In the genomic region with DNA sequence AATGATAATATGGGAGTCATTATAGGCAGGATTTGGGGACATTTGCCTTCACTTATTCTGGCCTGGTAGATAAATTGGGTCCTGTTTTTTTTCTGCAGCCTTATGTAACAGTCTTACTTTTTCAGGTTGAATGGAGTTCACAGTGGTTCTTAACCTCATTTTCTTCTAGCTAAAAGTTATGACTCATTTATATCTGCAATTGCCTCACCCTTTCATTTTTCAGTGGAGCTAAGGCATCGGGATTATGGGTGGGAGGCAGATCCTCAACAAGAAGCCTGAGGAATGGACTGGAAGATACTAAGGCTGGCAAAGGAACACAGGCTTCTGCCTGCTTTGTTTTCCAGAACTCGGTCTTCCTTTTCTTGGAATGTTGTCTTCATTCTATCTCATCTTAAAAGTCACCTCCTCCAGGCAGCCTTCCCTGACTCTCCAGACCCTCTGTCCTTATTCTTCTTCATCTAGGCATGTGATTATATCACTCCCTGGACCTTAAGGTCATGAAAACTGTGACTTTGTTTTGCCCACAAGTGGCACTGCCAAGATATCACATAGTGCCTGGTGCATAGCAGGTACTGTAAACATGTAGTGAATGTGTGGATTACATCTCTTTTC, we compare ENCODE assay signal across 2 cellular contexts.
TF ChIP-seq lines count a peak whose summit lies in the region.

No MANE protein-coding gene starts in this region.

TF ChIP-seq in IMR-90, 13 proteins besides CTCF, POLR2A, EP300 and RAD21:
- TF ChIP-seq, protein P1, sequence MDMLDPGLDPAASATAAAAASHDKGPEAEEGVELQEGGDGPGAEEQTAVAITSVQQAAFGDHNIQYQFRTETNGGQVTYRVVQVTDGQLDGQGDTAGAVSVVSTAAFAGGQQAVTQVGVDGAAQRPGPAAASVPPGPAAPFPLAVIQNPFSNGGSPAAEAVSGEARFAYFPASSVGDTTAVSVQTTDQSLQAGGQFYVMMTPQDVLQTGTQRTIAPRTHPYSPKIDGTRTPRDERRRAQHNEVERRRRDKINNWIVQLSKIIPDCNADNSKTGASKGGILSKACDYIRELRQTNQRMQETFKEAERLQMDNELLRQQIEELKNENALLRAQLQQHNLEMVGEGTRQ (IDR thresholded peaks at IDR 0.05; ENCODE audit: low read depth, low read length), result no peak
- peak; percentile 69 for TF ChIP-seq CEBPB (IDR thresholded peaks at IDR 0.05; ENCODE audit: low read depth, low read length)
- TF ChIP-seq, protein P2, sequence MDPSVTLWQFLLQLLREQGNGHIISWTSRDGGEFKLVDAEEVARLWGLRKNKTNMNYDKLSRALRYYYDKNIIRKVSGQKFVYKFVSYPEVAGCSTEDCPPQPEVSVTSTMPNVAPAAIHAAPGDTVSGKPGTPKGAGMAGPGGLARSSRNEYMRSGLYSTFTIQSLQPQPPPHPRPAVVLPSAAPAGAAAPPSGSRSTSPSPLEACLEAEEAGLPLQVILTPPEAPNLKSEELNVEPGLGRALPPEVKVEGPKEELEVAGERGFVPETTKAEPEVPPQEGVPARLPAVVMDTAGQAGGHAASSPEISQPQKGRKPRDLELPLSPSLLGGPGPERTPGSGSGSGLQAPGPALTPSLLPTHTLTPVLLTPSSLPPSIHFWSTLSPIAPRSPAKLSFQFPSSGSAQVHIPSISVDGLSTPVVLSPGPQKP (IDR thresholded peaks at IDR 0.05; ENCODE audit: borderline replicate concordance, low read depth, low read length), result no peak
- TF ChIP-seq SMC3 (IDR thresholded peaks at IDR 0.05; ENCODE audit: low read depth, low read length), result no peak
- no peak for TF ChIP-seq NFE2L2 (IDR thresholded peaks at IDR 0.05; ENCODE audit: low read depth, low read length)
- TF ChIP-seq MAZ (IDR thresholded peaks at IDR 0.05; ENCODE audit: borderline replicate concordance, low read depth, low read length), result no peak
- TF ChIP-seq FOS (IDR thresholded peaks at IDR 0.05; ENCODE audit: low read depth, low read length), result 0 out of 2 replicates have a peak, but pooled peaks have one; percentile 20
- no peak for TF ChIP-seq MXI1 (IDR thresholded peaks at IDR 0.05; ENCODE audit: borderline replicate concordance, low read depth, low read length)

TF ChIP-seq in K562, 482 proteins besides CTCF, POLR2A, EP300 and RAD21:
- TF ChIP-seq, protein P3, sequence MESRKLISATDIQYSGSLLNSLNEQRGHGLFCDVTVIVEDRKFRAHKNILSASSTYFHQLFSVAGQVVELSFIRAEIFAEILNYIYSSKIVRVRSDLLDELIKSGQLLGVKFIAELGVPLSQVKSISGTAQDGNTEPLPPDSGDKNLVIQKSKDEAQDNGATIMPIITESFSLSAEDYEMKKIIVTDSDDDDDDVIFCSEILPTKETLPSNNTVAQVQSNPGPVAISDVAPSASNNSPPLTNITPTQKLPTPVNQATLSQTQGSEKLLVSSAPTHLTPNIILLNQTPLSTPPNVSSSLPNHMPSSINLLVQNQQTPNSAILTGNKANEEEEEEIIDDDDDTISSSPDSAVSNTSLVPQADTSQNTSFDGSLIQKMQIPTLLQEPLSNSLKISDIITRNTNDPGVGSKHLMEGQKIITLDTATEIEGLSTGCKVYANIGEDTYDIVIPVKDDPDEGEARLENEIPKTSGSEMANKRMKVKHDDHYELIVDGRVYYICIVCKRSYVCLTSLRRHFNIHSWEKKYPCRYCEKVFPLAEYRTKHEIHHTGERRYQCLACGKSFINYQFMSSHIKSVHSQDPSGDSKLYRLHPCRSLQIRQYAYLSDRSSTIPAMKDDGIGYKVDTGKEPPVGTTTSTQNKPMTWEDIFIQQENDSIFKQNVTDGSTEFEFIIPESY (CRISPR knock-in tag; IDR thresholded peaks at IDR 0.05), result no peak
- TF ChIP-seq NUFIP1 (IDR thresholded peaks at IDR 0.05; ENCODE audit: partially characterized antibody) (no peak), ZNF644 (tag; IDR thresholded peaks at IDR 0.05; ENCODE audit: low read depth) (no peak), TRIM24 (IDR thresholded peaks at IDR 0.05) (no peak), MCM3 (IDR thresholded peaks at IDR 0.05) (no peak), ZFP36 (IDR thresholded peaks at IDR 0.05; ENCODE audit: low read depth, low read length, partially characterized antibody) (peak; percentile 95), YBX1 (IDR thresholded peaks at IDR 0.05) (no peak), FOXA1 (IDR thresholded peaks at IDR 0.05; ENCODE audit: borderline replicate concordance) (no peak), SOX6 (IDR thresholded peaks at IDR 0.05) (no peak), MCM7 (IDR thresholded peaks at IDR 0.05) (no peak), ADNP (tag; IDR thresholded peaks at IDR 0.05) (0 out of 2 replicates have a peak, but pooled peaks have one; percentile 14), EZH2 (IDR thresholded peaks at IDR 0.05; ENCODE audit: borderline replicate concordance, low read depth, low read length) (no peak), GABPA (tag; conservative IDR thresholded peaks at IDR 0.05; ENCODE audit: low read depth) (no peak), SMAD3 (CRISPR knock-in tag; conservative IDR thresholded peaks at IDR 0.05) (no peak), RBM25 (IDR thresholded peaks at IDR 0.05; ENCODE audit: low read depth, low read length, severe bottlenecking) (peak; percentile 87), RFX1 (IDR thresholded peaks at IDR 0.05) (no peak), ZNF311 (CRISPR knock-in tag; IDR thresholded peaks at IDR 0.05) (no peak), GATAD2A (IDR thresholded peaks at IDR 0.05) (no peak), BCOR (IDR thresholded peaks at IDR 0.05) (0 out of 2 replicates have a peak, but pooled peaks have one; percentile 37), JUND (IDR thresholded peaks at IDR 0.05; ENCODE audit: borderline replicate concordance, low read depth, low read length) (peak; percentile 34; the same call in 1 of the 2 replicates), JUND (tag; IDR thresholded peaks at IDR 0.05; ENCODE audit: borderline replicate concordance, low read depth, low read length) (no peak), CEBPG (CRISPR knock-in tag; IDR thresholded peaks at IDR 0.05) (peak; percentile 17; the same call in 1 of the 2 replicates), CEBPG (tag; conservative IDR thresholded peaks at IDR 0.05 in 1 of 2, IDR thresholded peaks at IDR 0.05 in 1 of 2) (peak in 1 of 2 experiments; percentile 46; a peak in 2 of 4 replicates)
- TF ChIP-seq, protein P4, sequence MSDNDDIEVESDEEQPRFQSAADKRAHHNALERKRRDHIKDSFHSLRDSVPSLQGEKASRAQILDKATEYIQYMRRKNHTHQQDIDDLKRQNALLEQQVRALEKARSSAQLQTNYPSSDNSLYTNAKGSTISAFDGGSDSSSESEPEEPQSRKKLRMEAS (CRISPR knock-in tag; IDR thresholded peaks at IDR 0.05), result no peak
- TF ChIP-seq, protein P5, sequence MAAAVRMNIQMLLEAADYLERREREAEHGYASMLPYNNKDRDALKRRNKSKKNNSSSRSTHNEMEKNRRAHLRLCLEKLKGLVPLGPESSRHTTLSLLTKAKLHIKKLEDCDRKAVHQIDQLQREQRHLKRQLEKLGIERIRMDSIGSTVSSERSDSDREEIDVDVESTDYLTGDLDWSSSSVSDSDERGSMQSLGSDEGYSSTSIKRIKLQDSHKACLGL (CRISPR knock-in tag; IDR thresholded peaks at IDR 0.05; ENCODE audit: borderline replicate concordance, poor library complexity, severe bottlenecking), result no peak
- TF ChIP-seq, protein P6, sequence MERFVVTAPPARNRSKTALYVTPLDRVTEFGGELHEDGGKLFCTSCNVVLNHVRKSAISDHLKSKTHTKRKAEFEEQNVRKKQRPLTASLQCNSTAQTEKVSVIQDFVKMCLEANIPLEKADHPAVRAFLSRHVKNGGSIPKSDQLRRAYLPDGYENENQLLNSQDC (CRISPR knock-in tag; IDR thresholded peaks at IDR 0.05), result no peak
- TF ChIP-seq, protein P7, sequence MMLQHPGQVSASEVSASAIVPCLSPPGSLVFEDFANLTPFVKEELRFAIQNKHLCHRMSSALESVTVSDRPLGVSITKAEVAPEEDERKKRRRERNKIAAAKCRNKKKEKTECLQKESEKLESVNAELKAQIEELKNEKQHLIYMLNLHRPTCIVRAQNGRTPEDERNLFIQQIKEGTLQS (IDR thresholded peaks at IDR 0.05), result peak; percentile 77
- TF ChIP-seq, protein P7 (CRISPR knock-in tag; conservative IDR thresholded peaks at IDR 0.05), result no peak
- TF ChIP-seq, protein P8, sequence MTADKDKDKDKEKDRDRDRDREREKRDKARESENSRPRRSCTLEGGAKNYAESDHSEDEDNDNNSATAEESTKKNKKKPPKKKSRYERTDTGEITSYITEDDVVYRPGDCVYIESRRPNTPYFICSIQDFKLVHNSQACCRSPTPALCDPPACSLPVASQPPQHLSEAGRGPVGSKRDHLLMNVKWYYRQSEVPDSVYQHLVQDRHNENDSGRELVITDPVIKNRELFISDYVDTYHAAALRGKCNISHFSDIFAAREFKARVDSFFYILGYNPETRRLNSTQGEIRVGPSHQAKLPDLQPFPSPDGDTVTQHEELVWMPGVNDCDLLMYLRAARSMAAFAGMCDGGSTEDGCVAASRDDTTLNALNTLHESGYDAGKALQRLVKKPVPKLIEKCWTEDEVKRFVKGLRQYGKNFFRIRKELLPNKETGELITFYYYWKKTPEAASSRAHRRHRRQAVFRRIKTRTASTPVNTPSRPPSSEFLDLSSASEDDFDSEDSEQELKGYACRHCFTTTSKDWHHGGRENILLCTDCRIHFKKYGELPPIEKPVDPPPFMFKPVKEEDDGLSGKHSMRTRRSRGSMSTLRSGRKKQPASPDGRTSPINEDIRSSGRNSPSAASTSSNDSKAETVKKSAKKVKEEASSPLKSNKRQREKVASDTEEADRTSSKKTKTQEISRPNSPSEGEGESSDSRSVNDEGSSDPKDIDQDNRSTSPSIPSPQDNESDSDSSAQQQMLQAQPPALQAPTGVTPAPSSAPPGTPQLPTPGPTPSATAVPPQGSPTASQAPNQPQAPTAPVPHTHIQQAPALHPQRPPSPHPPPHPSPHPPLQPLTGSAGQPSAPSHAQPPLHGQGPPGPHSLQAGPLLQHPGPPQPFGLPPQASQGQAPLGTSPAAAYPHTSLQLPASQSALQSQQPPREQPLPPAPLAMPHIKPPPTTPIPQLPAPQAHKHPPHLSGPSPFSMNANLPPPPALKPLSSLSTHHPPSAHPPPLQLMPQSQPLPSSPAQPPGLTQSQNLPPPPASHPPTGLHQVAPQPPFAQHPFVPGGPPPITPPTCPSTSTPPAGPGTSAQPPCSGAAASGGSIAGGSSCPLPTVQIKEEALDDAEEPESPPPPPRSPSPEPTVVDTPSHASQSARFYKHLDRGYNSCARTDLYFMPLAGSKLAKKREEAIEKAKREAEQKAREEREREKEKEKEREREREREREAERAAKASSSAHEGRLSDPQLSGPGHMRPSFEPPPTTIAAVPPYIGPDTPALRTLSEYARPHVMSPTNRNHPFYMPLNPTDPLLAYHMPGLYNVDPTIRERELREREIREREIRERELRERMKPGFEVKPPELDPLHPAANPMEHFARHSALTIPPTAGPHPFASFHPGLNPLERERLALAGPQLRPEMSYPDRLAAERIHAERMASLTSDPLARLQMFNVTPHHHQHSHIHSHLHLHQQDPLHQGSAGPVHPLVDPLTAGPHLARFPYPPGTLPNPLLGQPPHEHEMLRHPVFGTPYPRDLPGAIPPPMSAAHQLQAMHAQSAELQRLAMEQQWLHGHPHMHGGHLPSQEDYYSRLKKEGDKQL (CRISPR knock-in tag; IDR thresholded peaks at IDR 0.05; ENCODE audit: borderline replicate concordance), result no peak
